Comparison of ENCODE assay signal across 8 cellular contexts in the genomic region with DNA sequence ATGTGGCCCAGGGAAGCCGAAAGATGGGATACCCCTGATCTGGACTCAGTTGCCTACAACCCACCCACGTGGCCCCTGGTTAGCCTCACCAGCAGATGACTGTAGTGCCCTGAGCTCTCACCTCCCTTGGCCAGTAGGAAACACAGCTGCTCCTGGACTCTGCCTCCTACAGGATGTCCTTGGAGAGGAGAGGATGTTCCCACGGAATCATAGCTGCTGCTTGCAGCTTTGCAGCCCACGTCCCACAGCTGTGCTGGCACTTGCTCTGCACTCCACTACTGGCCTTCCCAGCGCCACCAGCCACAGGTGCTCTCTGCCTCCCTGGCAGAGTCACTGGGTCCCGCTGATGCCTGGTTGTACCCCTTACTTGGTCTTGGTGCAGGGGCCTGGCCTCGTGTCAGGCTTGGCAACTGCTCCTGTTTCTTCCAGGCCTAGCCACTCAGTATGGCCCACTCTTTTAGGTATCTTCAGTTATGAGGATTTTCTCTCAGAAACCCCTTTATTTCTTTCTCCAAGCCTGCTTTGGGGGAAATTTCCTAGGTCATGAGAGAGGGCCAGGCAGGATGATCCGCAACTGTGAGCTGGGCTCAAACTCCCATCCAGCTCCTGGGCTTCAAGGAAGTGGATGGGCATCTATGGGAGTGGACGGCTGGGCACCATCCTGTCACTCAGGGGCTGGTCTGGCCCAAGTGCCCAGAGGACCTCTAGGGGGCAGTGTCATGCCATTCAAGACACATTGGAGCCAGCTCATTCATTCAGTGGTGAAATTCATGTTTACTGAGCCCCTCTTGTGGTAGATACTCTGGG. TPM values are rescaled to one million over a fixed set of nuclear protein-coding genes. Genes with fewer than 3 reads are reported as not detected.
A peak's percentile ranks its signal among the peaks of the same experiment; 100 is the strongest.
DNase-seq lines count a peak whose midpoint lies in the region; ATAC-seq and TF ChIP-seq lines count a peak whose summit lies in the region.

No MANE protein-coding gene starts in this region.

- in situ Hi-C loops in astrocyte of the spinal cord (cut with HindIII; ENCODE audit: low sequenced_read_pairs): no loop called here

- no peak overlapping the region for H3K4me3 ChIP-seq in astrocyte of the spinal cord (ENCODE audit: low read depth, low read length)

- peak; percentile 81 for TF ChIP-seq CTCF in astrocyte of the spinal cord (IDR thresholded peaks at IDR 0.05; ENCODE audit: low read depth, low read length)

- H3K27ac Mint-ChIP-seq in T-helper 2 cell treated with Interferon-gamma antibody and Interleukin-4, amounts not matched to agents 5 μg/mL and 100 μg/mL, for 36 hours: no peak overlapping the region

- ATAC-seq in GM19467 (IDR thresholded peaks at IDR 0.05; ENCODE audit: unreplicated experiment): peak; percentile 93

- H3K9me3 Mint-ChIP-seq in T-helper 2 cell treated with Interferon-gamma antibody and Interleukin-4, amounts not matched to agents 5 μg/mL and 100 μg/mL, for 36 hours: no peaks in the 10 kb centered on the region

- H3K36me3 Mint-ChIP-seq in T-helper 2 cell treated with Interferon-gamma antibody and Interleukin-4, amounts not matched to agents 5 μg/mL and 100 μg/mL, for 36 hours (ENCODE audit: low read depth): peaks cover 2% of the 10 kb centered on the region

- no peaks in the 10 kb centered on the region for H3K27me3 Mint-ChIP-seq in T-helper 2 cell treated with Interferon-gamma antibody and Interleukin-4, amounts not matched to agents 5 μg/mL and 100 μg/mL, for 36 hours (ENCODE audit: low read depth)

- DNase-seq in DMS114 treated with DMSO at 0.1 percent for 48 hours (lab: John Stamatoyannopoulos, UW; ENCODE audit: unreplicated experiment) (peak; percentile 36), HT1080 (ENCODE audit: low read depth) (peak; percentile 64), astrocyte of the spinal cord (ENCODE audit: low read depth, low spot score) (peak; percentile 46), iPS-NIHi7 (ENCODE audit: extremely low spot score) (peak; percentile 87), cerebellar nuclear complex (lab: John Stamatoyannopoulos, UW) (no peak)
- DNase-seq in T-helper 2 cell treated with Interferon-gamma antibody and Interleukin-4, amounts not matched to agents 5 μg/mL and 100 μg/mL, for 36 hours (ENCODE audit: low spot score): peak; percentile 48
- DNase-seq in stimulated activated CD4-positive, alpha-beta T cell treated with anti-CD3 and anti-CD28 coated beads, Interleukin-1b, Interleukin-23, amount 100 ng/mL, for 1 hour (ENCODE audit: low read depth in 2 of 2): peak; percentile 36 to 37

- H3K4me3 Mint-ChIP-seq in T-helper 2 cell treated with Interferon-gamma antibody and Interleukin-4, amounts not matched to agents 5 μg/mL and 100 μg/mL, for 36 hours: no peak overlapping the region

- peaks cover 3% of the 10 kb centered on the region for H3K4me1 Mint-ChIP-seq in T-helper 2 cell treated with Interferon-gamma antibody and Interleukin-4, amounts not matched to agents 5 μg/mL and 100 μg/mL, for 36 hours (ENCODE audit: low read depth)

RNA-seq across cellular contexts. Expression of gene VILL, which starts 16.3 kb away (rescaled TPM):
- 1.0 and 1.1 TPM in 2 replicates for total RNA-seq in HT1080 (2014; rRNA removed; shearing (Covaris generic))
- 1.1 and 1.2 TPM in 2 replicates for polyA plus RNA-seq in HT1080 (2015; cell fraction: cytosol; rRNA removed)
- 4.0 and 4.3 TPM in 2 replicates for polyA plus RNA-seq in HT1080 (2015; cell fraction: nucleus; rRNA removed)

RNA-seq across cellular contexts. Expression of gene PLCD1, which starts 55.1 kb away (rescaled TPM):
- 1.9 and 3.6 TPM in 2 replicates for total RNA-seq in HT1080 (2014; rRNA removed; shearing (Covaris generic))
- 2.3 and 2.7 TPM in 2 replicates for polyA plus RNA-seq in HT1080 (2015; cell fraction: cytosol; rRNA removed)
- polyA plus RNA-seq in HT1080 (2015; cell fraction: nucleus; rRNA removed): 3.8 and 8.1 TPM in 2 replicates

Comparison
In these comparisons a context has a peak if more than half of its experiments do, and no peak if none do; other contexts are left out.
1. DNase-seq: peak in DMS114 treated with DMSO at 0.1 percent for 48 hours (single experiment), HT1080 (single experiment), T-helper 2 cell treated with Interferon-gamma antibody and Interleukin-4, amounts not matched to agents 5 μg/mL and 100 μg/mL, for 36 hours (single experiment), astrocyte of the spinal cord (single experiment), iPS-NIHi7 (single experiment) and stimulated activated CD4-positive, alpha-beta T cell treated with anti-CD3 and anti-CD28 coated beads, Interleukin-1b, Interleukin-23, amount 100 ng/mL, for 1 hour (2 of 2); none in cerebellar nuclear complex (0 of 2).